In the genomic region with DNA sequence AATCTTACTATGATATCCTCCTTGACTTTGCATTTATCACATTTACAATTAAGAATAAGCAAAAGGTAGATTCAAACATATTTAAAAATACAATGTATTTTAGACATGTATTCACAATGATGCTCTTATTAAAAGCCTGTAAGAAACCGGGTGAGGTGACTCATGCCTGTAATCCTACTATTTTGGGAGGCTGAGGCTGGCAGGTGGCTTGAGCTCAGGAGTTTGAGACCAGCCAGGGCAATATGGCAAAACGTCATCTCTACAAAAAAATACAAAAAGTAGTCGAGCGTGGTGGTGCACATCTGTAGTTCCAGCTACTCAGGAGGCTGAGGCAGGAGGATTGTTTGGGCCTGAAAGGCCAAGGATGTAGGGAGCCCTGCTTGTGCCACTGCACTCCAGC, we compare ENCODE assay signal across 4 cellular contexts.
"Had no signal": no experiment of that assay in that cellular context is flagged by ENCODE, and none has a peak within 500 bp of the region (broad histone marks: within the 10 kb centered on the region; RNA-seq: fewer than 3 reads in every experiment).

No MANE protein-coding gene starts in this region.

- DNase-seq: H9, HCEC 1CT, IMR-90 had no signal

- H3K4me2 ChIP-seq: GM23338 had no signal

- H3K4me3 ChIP-seq: GM23338 had no signal

- H2AFZ ChIP-seq: GM23338 had no signal
